Comparison of ENCODE assay signal across 9 cellular contexts in genomic region chr12:64181504-64182291, GRCh38. TPM values are rescaled to one million over a fixed set of nuclear protein-coding genes. Genes with fewer than 3 reads are reported as not detected.
DNase-seq lines count a peak whose midpoint lies in the region; ATAC-seq, FAIRE-seq and TF ChIP-seq lines count a peak whose summit lies in the region.
"Had no signal": no experiment of that assay in that cellular context is flagged by ENCODE, and none has a peak within 500 bp of the region (broad histone marks: within the 10 kb centered on the region; RNA-seq: fewer than 3 reads in every experiment).

No MANE protein-coding gene starts in this region.

- in situ Hi-C loops in brain microvascular endothelial cell (cut with HindIII; ENCODE audit: low pct_ligation_motif_present, low sequenced_read_pairs), result no loop called here

- H3K9me3 ChIP-seq in kidney (ENCODE audit: control insufficient read depth in 1 of 2, low read length in 2 of 2), result no peaks in the 10 kb centered on the region

- DNase-seq in NCI-H2196 (lab: John Stamatoyannopoulos, UW; ENCODE audit: unreplicated experiment), result peak; percentile 36
- DNase-seq in NCI-H2196 treated with DMSO at 0.1 percent for 48 hours (lab: John Stamatoyannopoulos, UW; ENCODE audit: unreplicated experiment), result no peak
- DNase-seq in NCI-H2081 (lab: John Stamatoyannopoulos, UW), result peak; percentile 25 to 53
- peak; percentile 95 for DNase-seq in brain microvascular endothelial cell
- peak; percentile 49 for DNase-seq in kidney
- peak in 39 of 49 donors; percentile 2 to 70 (median 37) for DNase-seq in substantia nigra (lab: John Stamatoyannopoulos, UW)
- DNase-seq: activated naive CD8-positive, alpha-beta T cell treated with anti-CD3 and anti-CD28 coated beads, Interleukin-2, amount 10 ng/mL, durations not matched to agents 7 days and 5 days had no signal

- H3K9ac ChIP-seq in kidney (ENCODE audit: low read length in 2 of 2), result no peak overlapping the region

- no peak overlapping the region for H3K4me3 ChIP-seq in brain microvascular endothelial cell (ENCODE audit: low read depth, low read length)
- no peak overlapping the region for H3K4me3 ChIP-seq in kidney (ENCODE audit: low read length in 2 of 2)

- TF ChIP-seq CTCF in brain microvascular endothelial cell (IDR thresholded peaks at IDR 0.05; ENCODE audit: low read depth, low read length, missing control alignments), result peak; percentile 72
- peak; percentile 59 for TF ChIP-seq CTCF in kidney (IDR thresholded peaks at IDR 0.05; ENCODE audit: borderline replicate concordance, extremely low read depth, insufficient read depth)

- peak overlapping the region; percentile 96 for H3K27ac ChIP-seq in brain microvascular endothelial cell
- peak overlapping the region in 1 of 2 donors; percentile 30 for H3K27ac ChIP-seq in kidney (ENCODE audit: low read depth in 2 of 2, low read length in 2 of 2)
- H3K27ac ChIP-seq in substantia nigra (ENCODE audit: low read depth, low read length, poor library complexity, severe bottlenecking), result no peak overlapping the region

- FAIRE-seq in kidney (lab: Jason Lieb, UNC), result peak; percentile 83

- H3K4me1 ChIP-seq in kidney (ENCODE audit: control insufficient read depth in 1 of 2, insufficient read depth in 1 of 2, low read depth in 1 of 2, low read length in 2 of 2), result peaks cover 2 to 7% of the 10 kb centered on the region in 2 donors

- ATAC-seq in GM18868 (IDR thresholded peaks at IDR 0.05; ENCODE audit: unreplicated experiment), result no peak
- no peak for ATAC-seq in GM21360 (IDR thresholded peaks at IDR 0.05; ENCODE audit: unreplicated experiment)

- H3K27me3 ChIP-seq in brain microvascular endothelial cell (replicated peaks), result no peaks in the 10 kb centered on the region

- intact Hi-C loops in kidney (cut with DNase I), result no loop called here

- H3K36me3 ChIP-seq in brain microvascular endothelial cell (replicated peaks), result no peaks in the 10 kb centered on the region
- no peaks in the 10 kb centered on the region for H3K36me3 ChIP-seq in kidney (ENCODE audit: control insufficient read depth in 1 of 2, insufficient read depth in 2 of 2, low read length in 2 of 2)

RNA-seq across cellular contexts. Expression of gene KICS2, which starts 40.4 kb away (rescaled TPM):
- total RNA-seq in kidney, result 9.8 TPM
- 5.6 TPM for polyA plus RNA-seq in kidney (ENCODE audit: insufficient read depth, low read depth, low replicate concordance)
